ENCODE assay signal across 1 cellular context in the genomic region with DNA sequence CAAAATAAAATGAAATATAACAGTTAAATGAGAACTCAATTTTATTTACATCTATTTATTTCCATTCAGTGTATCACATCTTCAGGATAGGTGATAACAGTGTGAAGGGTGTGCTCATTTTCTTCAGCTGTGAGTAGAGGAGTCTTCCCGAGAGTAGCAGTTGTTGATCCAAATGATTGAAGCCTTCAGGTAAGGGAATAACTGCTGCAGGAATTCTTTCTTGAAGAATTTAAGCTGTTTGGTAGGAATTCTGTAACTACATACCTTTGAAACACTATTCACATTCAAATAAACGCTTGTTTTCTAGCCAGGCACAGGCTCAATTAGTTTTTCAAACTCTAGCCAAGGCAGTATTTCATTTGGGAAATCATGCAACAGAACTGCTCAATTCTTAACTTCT.
TF ChIP-seq lines count a peak whose summit lies in the region.

No MANE protein-coding gene starts in this region.

TF ChIP-seq in WTC11, 78 proteins besides CTCF, POLR2A, EP300 and RAD21 (continued from another document):
- TF ChIP-seq, protein P1, sequence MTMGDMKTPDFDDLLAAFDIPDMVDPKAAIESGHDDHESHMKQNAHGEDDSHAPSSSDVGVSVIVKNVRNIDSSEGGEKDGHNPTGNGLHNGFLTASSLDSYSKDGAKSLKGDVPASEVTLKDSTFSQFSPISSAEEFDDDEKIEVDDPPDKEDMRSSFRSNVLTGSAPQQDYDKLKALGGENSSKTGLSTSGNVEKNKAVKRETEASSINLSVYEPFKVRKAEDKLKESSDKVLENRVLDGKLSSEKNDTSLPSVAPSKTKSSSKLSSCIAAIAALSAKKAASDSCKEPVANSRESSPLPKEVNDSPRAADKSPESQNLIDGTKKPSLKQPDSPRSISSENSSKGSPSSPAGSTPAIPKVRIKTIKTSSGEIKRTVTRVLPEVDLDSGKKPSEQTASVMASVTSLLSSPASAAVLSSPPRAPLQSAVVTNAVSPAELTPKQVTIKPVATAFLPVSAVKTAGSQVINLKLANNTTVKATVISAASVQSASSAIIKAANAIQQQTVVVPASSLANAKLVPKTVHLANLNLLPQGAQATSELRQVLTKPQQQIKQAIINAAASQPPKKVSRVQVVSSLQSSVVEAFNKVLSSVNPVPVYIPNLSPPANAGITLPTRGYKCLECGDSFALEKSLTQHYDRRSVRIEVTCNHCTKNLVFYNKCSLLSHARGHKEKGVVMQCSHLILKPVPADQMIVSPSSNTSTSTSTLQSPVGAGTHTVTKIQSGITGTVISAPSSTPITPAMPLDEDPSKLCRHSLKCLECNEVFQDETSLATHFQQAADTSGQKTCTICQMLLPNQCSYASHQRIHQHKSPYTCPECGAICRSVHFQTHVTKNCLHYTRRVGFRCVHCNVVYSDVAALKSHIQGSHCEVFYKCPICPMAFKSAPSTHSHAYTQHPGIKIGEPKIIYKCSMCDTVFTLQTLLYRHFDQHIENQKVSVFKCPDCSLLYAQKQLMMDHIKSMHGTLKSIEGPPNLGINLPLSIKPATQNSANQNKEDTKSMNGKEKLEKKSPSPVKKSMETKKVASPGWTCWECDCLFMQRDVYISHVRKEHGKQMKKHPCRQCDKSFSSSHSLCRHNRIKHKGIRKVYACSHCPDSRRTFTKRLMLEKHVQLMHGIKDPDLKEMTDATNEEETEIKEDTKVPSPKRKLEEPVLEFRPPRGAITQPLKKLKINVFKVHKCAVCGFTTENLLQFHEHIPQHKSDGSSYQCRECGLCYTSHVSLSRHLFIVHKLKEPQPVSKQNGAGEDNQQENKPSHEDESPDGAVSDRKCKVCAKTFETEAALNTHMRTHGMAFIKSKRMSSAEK (CRISPR knock-in tag; IDR thresholded peaks at IDR 0.05; ENCODE audit: borderline replicate concordance), result no peak
- TF ChIP-seq ZNF396 (CRISPR knock-in tag; IDR thresholded peaks at IDR 0.05; ENCODE audit: borderline replicate concordance), result no peak
- TF ChIP-seq TEAD4 (CRISPR knock-in tag; IDR thresholded peaks at IDR 0.05), result no peak
- TF ChIP-seq, protein P2, sequence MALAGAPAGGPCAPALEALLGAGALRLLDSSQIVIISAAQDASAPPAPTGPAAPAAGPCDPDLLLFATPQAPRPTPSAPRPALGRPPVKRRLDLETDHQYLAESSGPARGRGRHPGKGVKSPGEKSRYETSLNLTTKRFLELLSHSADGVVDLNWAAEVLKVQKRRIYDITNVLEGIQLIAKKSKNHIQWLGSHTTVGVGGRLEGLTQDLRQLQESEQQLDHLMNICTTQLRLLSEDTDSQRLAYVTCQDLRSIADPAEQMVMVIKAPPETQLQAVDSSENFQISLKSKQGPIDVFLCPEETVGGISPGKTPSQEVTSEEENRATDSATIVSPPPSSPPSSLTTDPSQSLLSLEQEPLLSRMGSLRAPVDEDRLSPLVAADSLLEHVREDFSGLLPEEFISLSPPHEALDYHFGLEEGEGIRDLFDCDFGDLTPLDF (CRISPR knock-in tag; IDR thresholded peaks at IDR 0.05), result no peak
